ENCODE assay signal across 23 cellular contexts in the genomic region with DNA sequence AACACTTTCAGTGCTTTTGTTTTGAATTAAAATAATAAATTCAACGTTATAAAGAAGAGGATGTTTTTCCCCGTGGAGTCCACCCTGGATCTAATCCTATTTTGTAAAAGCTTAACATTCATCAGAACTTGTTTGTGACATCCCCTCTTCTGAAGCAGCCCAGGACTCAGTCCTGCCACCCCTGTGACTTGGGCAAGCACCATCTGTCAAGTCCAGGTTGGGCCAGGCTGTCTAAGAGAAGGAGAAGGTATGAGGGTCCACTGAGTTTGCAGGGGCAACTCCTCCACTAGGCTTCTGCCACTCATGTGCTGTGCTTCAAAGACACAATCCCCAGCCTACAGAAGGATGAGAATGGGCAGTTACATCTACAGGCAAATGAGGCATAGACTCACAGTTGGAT.
"Had no signal": no experiment of that assay in that cellular context is flagged by ENCODE, and none has a peak within 500 bp of the region (broad histone marks: within the 10 kb centered on the region; RNA-seq: fewer than 3 reads in every experiment).

No MANE protein-coding gene starts in this region.

- H3K36me3 ChIP-seq: stomach, suprapubic skin, thoracic aorta, thyroid gland, tibial artery, tibial nerve, transverse colon, upper lobe of left lung, upper lobe of right lung, uterus, vagina had no signal

- H3K27ac ChIP-seq: stomach, suprapubic skin, testis, thoracic aorta, thyroid gland, tibial artery, tibial nerve, transverse colon, upper lobe of left lung, upper lobe of right lung, uterus, vagina had no signal

- H3K27me3 ChIP-seq: stomach, suprapubic skin, testis, thyroid gland, tibial artery, tibial nerve, transverse colon, upper lobe of left lung, upper lobe of right lung, uterus, vagina had no signal

- DNase-seq: stimulated activated CD4-positive, alpha-beta T cell treated with anti-CD3 and anti-CD28 coated beads, Interleukin-2, amount 100 ng/mL, for 48 hours; stimulated activated CD4-positive, alpha-beta T cell treated with anti-CD3 and anti-CD28 coated beads, Interleukin-4, amount 100 ng/mL, for 1 hour; stimulated activated CD4-positive, alpha-beta T cell treated with anti-CD3 and anti-CD28 coated beads, Interleukin-4, amount 100 ng/mL, for 24 hours; stimulated activated CD4-positive, alpha-beta T cell treated with anti-CD3 and anti-CD28 coated beads, Interleukin-4, amount 100 ng/mL, for 4 hours; stimulated activated naive B cell treated with anti-CD40 and anti-IgM and Interleukin-4, amounts not matched to agents 10 μg/mL and 1 μg/mL and 100 μg/mL, for 72 hours; stimulated activated naive CD4-positive, alpha-beta T cell; stimulated activated naive CD4-positive, alpha-beta T cell treated with Interleukin-2 at 50 U/mL for 16 hours; stimulated activated naive CD8-positive, alpha-beta T cell treated with anti-CD3 and anti-CD28 coated beads, Interleukin-15, amount 100 ng/mL, for 72 hours; stimulated activated naive CD8-positive, alpha-beta T cell treated with anti-CD3 and anti-CD28 coated beads, Interleukin-15, Interleukin-2, amounts not matched to agents 100 U/mL and 50 U/mL, for 24 hours; stomach; substantia nigra; testis; thyroid gland; tibial artery; transverse colon; trophoblast cell; upper lobe of left lung; upper lobe of right lung; uterus had no signal

- H3K4me3 ChIP-seq: stomach, suprapubic skin, testis, thoracic aorta, thyroid gland, tibial artery, tibial nerve, transverse colon, upper lobe of left lung, upper lobe of right lung, uterus, vagina had no signal

- H3K9me3 ChIP-seq: suprapubic skin, testis, thoracic aorta, thyroid gland, tibial artery, transverse colon, upper lobe of left lung, upper lobe of right lung, uterus, vagina had no signal
